ENCODE assay signal across 8 cellular contexts in genomic region chr5:159262859-159263568, GRCh38. TPM values are rescaled to one million over a fixed set of nuclear protein-coding genes. Genes with fewer than 3 reads are reported as not detected.
DNase-seq lines count a peak whose midpoint lies in the region; ATAC-seq and TF ChIP-seq lines count a peak whose summit lies in the region.

A gene with protein sequence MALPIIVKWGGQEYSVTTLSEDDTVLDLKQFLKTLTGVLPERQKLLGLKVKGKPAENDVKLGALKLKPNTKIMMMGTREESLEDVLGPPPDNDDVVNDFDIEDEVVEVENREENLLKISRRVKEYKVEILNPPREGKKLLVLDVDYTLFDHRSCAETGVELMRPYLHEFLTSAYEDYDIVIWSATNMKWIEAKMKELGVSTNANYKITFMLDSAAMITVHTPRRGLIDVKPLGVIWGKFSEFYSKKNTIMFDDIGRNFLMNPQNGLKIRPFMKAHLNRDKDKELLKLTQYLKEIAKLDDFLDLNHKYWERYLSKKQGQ (plus strand): TSS chr5:159263290. CDS start chr5:159268916, 5,626 bp downstream.

- H3K27ac Mint-ChIP-seq in activated T-cell treated with anti-CD3 and anti-CD28 coated beads, Interleukin-2, amount 50 U/mL, for 24 hours: peak within 1 kb of the TSS; percentile 99

- H3K27me3 ChIP-seq in esophagus (ENCODE audit: control insufficient read depth in 1 of 2, insufficient read depth in 2 of 2, low read length in 2 of 2) (no peaks in the 10 kb centered on the region), mucosa of stomach (ENCODE audit: control insufficient read depth, insufficient read depth, low read length) (no peaks in the 10 kb centered on the region)

- H3K27me3 Mint-ChIP-seq in activated T-cell treated with anti-CD3 and anti-CD28 coated beads, Interleukin-2, amount 50 U/mL, for 24 hours: no peaks in the 10 kb centered on the region

- peak within 1 kb of the TSS; percentile 96 for H3K4me3 Mint-ChIP-seq in activated T-cell treated with anti-CD3 and anti-CD28 coated beads, Interleukin-2, amount 50 U/mL, for 24 hours

- no peaks in the 10 kb centered on the region for H3K9me3 Mint-ChIP-seq in activated T-cell treated with anti-CD3 and anti-CD28 coated beads, Interleukin-2, amount 50 U/mL, for 24 hours

- H3K9ac ChIP-seq in mucosa of stomach (ENCODE audit: low read length): peak within 1 kb of the TSS; percentile 79

- WGBS in esophagus, 2 donors: 0% methylated on average over 54 of the region's 54 CpGs

- H3K9me3 ChIP-seq in esophagus (ENCODE audit: control insufficient read depth in 2 of 2, insufficient read depth in 1 of 2, low read depth in 1 of 2, low read length in 1 of 2) (no peaks in the 10 kb centered on the region), mucosa of stomach (ENCODE audit: control insufficient read depth, low read length) (no peaks in the 10 kb centered on the region)

- H3K36me3 ChIP-seq in esophagus (ENCODE audit: control insufficient read depth in 2 of 2, insufficient read depth in 2 of 2, low read length in 1 of 2) (no peaks in the 10 kb centered on the region), mucosa of stomach (ENCODE audit: control insufficient read depth, insufficient read depth, low read length) (no peaks in the 10 kb centered on the region)

- ATAC-seq in GM21717 (IDR thresholded peaks at IDR 0.05; ENCODE audit: unreplicated experiment): peak; percentile 92

- H3K4me1 Mint-ChIP-seq in activated T-cell treated with anti-CD3 and anti-CD28 coated beads, Interleukin-2, amount 50 U/mL, for 24 hours (ENCODE audit: low read depth): peaks cover 52% of the 10 kb centered on the region

- peak within 1 kb of the TSS; percentile 94 to 99 for H3K27ac ChIP-seq in esophagus (ENCODE audit: low read depth in 2 of 2, low read length in 1 of 2)

- no peaks in the 10 kb centered on the region for H3K4me1 ChIP-seq in esophagus (ENCODE audit: control insufficient read depth in 2 of 2, insufficient read depth in 2 of 2, low read length in 1 of 2)
- H3K4me1 ChIP-seq in mucosa of stomach (ENCODE audit: control insufficient read depth, insufficient read depth, low read length): peaks cover 6% of the 10 kb centered on the region

- DNase-seq in DMS53 treated with DMSO at 0.1 percent for 48 hours (lab: John Stamatoyannopoulos, UW; ENCODE audit: unreplicated experiment): peak; percentile 96
- DNase-seq in Jurkat, Clone E6-1 (ENCODE audit: low read depth, low spot score): peak; percentile 67
- DNase-seq in activated T-cell treated with anti-CD3 and anti-CD28 coated beads, Interleukin-2, amount 50 U/mL, for 24 hours: peak; percentile 86
- peak; percentile 59 to 62 for DNase-seq in stimulated activated CD8-positive, alpha-beta memory T cell treated with anti-CD3 and anti-CD28 coated beads, Interleukin-7, amount 100 ng/mL, for 1 hour (ENCODE audit: low read depth in 2 of 2)

- H3K36me3 Mint-ChIP-seq in activated T-cell treated with anti-CD3 and anti-CD28 coated beads, Interleukin-2, amount 50 U/mL, for 24 hours (ENCODE audit: low read depth): peaks cover 41% of the 10 kb centered on the region

- peak within 1 kb of the TSS; percentile 73 for H3K4me3 ChIP-seq in Jurkat, Clone E6-1 (ENCODE audit: low read length)
- peak within 1 kb of the TSS; percentile 65 to 98 for H3K4me3 ChIP-seq in esophagus (ENCODE audit: low read depth in 1 of 2, low read length in 2 of 2)
- peak within 1 kb of the TSS; percentile 79 for H3K4me3 ChIP-seq in mucosa of stomach (ENCODE audit: low read length)

TF ChIP-seq in PFSK-1, 5 proteins besides CTCF, POLR2A, EP300 and RAD21:
- TF ChIP-seq FOXP2 (optimal IDR thresholded peaks at IDR 0.05; ENCODE audit: borderline replicate concordance, extremely low read depth, extremely low read length, insufficient read depth) (no peak), REST (IDR thresholded peaks at IDR 0.05; ENCODE audit: insufficient read depth in 1 of 2, low read depth in 2 of 2, low read length in 2 of 2) (no peak), POLR2AphosphoS5 (IDR thresholded peaks at IDR 0.05; ENCODE audit: low read depth, low read length) (peak; percentile 84), TAF1 (IDR thresholded peaks at IDR 0.05; ENCODE audit: borderline replicate concordance, insufficient read depth, low read length) (peak; percentile 57; the same call in 1 of the 2 replicates)

RNA-seq across cellular contexts. Expression of the gene that starts here (rescaled TPM):
- 20.5 TPM for polyA plus RNA-seq in Jurkat, Clone E6-1 (2012; ENCODE audit: insufficient read depth, insufficient read length)
- 7.6 TPM for polyA plus RNA-seq in PFSK-1 (2012; ENCODE audit: insufficient read length, low read depth)
- 10 to 100 TPM; 17.7 to 19.3 TPM for polyA plus RNA-seq in esophagus

Comparison
In these comparisons a context has a peak if more than half of its experiments do, and no peak if none do; other contexts are left out.
1. Peak in every context shown above with its lines: DNase-seq, ATAC-seq, H3K4me3 ChIP-seq and H3K27ac ChIP-seq.